ENCODE assay signal across 26 cellular contexts in genomic region chr2:5360081-5360480, GRCh38.
"Had no signal": no experiment of that assay in that cellular context is flagged by ENCODE, and none has a peak within 500 bp of the region (broad histone marks: within the 10 kb centered on the region; RNA-seq: fewer than 3 reads in every experiment).

No MANE protein-coding gene starts in this region.

- FAIRE-seq: astrocyte, TTC549 had no signal

- H3K4me3 ChIP-seq: SK-N-MC had no signal

- H3K27ac ChIP-seq: SK-N-MC had no signal

- DNase-seq: activated CD4-positive, alpha-beta memory T cell treated with anti-CD3 and anti-CD28 coated beads, Interleukin-2, amount 10 ng/mL, durations not matched to agents 7 days and 5 days; activated CD4-positive, alpha-beta T cell treated with anti-CD3 and anti-CD28 coated beads for 36 hours; activated CD4-positive, alpha-beta T cell treated with anti-CD3 and anti-CD28 coated beads, Interleukin-2, amount 50 U/mL, for 1 hour; activated CD4-positive, CD25-positive, alpha-beta regulatory T cell; activated gamma-delta T cell; activated naive CD4-positive, alpha-beta T cell treated with anti-CD3 and anti-CD28 coated beads for 36 hours; activated T-cell treated with anti-CD3 and anti-CD28 coated beads for 4 hours; activated T-cell treated with anti-CD3 and anti-CD28 coated beads, Interleukin-2, amount 50 U/mL, for 48 hours; amygdala; MM.1S; NCI-H1105; NCI-H1436; NCI-H187; NCI-H2081 treated with DMSO at 0.1 percent for 48 hours; NCI-H226; NCI-H510A treated with DMSO at 0.1 percent for 48 hours; NCI-H774; NK-92 treated with Interleukin-12 subunit alpha and Interleukin-12 subunit beta, amount 100 ng/mL, for 24 hours; OCI-M1; RPMI8226; T-cell; T-helper 2 cell; T1000 had no signal
